20 cellular contexts compared by ENCODE assay signal in the genomic region with DNA sequence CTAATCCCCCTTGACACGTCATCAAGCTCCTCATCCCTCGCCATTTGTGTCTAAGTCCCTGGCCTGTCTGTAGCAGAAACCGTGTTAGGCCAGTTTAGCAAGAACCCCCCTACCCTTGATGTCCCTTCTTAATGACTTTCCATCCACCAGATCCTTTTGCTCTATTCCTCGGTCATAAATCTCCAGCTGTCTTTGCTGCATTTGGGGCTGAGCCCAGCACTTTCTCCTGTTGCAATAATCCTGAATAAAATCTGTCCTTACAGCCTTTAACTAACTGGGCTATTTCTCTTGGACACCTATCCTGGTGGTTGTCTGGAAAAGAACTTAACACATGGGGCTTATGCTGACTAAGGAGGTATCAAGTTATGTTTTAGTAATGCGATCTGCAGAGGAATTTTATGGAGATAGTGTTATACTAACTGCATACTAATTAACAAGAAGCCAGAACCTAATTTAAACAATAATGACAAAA.
A peak's percentile ranks its signal among the peaks of the same experiment; 100 is the strongest.
DNase-seq lines count a peak whose midpoint lies in the region; ATAC-seq and TF ChIP-seq lines count a peak whose summit lies in the region.
"Had no signal": no experiment of that assay in that cellular context is flagged by ENCODE, and none has a peak within 500 bp of the region (broad histone marks: within the 10 kb centered on the region; RNA-seq: fewer than 3 reads in every experiment).

No MANE protein-coding gene starts in this region.

- no peak for TF ChIP-seq POLR2A in sigmoid colon (IDR thresholded peaks at IDR 0.05)

- no peak for TF ChIP-seq RAD21 in SK-N-SH (IDR thresholded peaks at IDR 0.05; ENCODE audit: low read length)

- POLR2A ChIA-PET in SK-N-SH (lab: Yijun Ruan, JAX), result no interaction called here

- TF ChIP-seq EP300 in sigmoid colon (IDR thresholded peaks at IDR 0.05) (no peak), SK-N-SH (IDR thresholded peaks at IDR 0.05; ENCODE audit: borderline replicate concordance in 1 of 2, low read depth in 1 of 2, low read length in 1 of 2) (no peak)

- DNase-seq in ELF-1 (ENCODE audit: low read depth, low spot score), result peak; percentile 18
- DNase-seq in LHCN-M2 (ENCODE audit: low read depth), result peak; percentile 71
- no peak for DNase-seq in right cardiac atrium
- no peak for DNase-seq in sigmoid colon
- no peak for DNase-seq in activated CD4-positive, CD25-positive, alpha-beta regulatory T cell treated with anti-CD3 and anti-CD28 coated beads, Interleukin-2, amount 50 U/mL, for 72 hours
- no peak for DNase-seq in SK-N-SH
- no peak for DNase-seq in activated naive CD8-positive, alpha-beta T cell treated with anti-CD3 and anti-CD28 coated beads, Interleukin-2, amount 50 U/mL, for 24 hours
- DNase-seq: activated CD4-positive, alpha-beta T cell treated with anti-CD3 and anti-CD28 coated beads, Interleukin-2, amount 50 U/mL, for 4 hours; activated naive CD4-positive, alpha-beta T cell; CD4-positive, alpha-beta memory T cell; DMS79 treated with DMSO at 0.1 percent for 48 hours; NCI-H2227 treated with DMSO at 0.1 percent for 48 hours; PC-3; stimulated activated CD4-positive, alpha-beta T cell treated with anti-CD3 and anti-CD28 coated beads, Interleukin-12 subunit alpha, Interleukin-12 subunit beta, amount 100 ng/mL, for 4 hours had no signal

- H3K9ac ChIP-seq in SK-N-SH, result no peak overlapping the region
- H3K9ac ChIP-seq: neural progenitor cell had no signal

- H3K27ac ChIP-seq in right cardiac atrium (ENCODE audit: low read length) (peak overlapping the region; percentile 58), sigmoid colon (peak overlapping the region in 3 of 4 donors; percentile 0 to 51 (median 47)), SK-N-SH (ENCODE audit: low read depth in 2 of 2, low read length in 1 of 2) (no peak overlapping the region)
- H3K27ac ChIP-seq: neural progenitor cell, SK-N-MC had no signal

- H3K9me2 ChIP-seq in SK-N-SH, result no peaks in the 10 kb centered on the region

- no peaks in the 10 kb centered on the region for H3K79me2 ChIP-seq in SK-N-SH (ENCODE audit: insufficient read depth)

- no peaks in the 10 kb centered on the region for H3K36me3 Mint-ChIP-seq in activated naive CD8-positive, alpha-beta T cell treated with anti-CD3 and anti-CD28 coated beads, Interleukin-2, amount 50 U/mL, for 24 hours (ENCODE audit: low read depth)
- H3K36me3 Mint-ChIP-seq: CD4-positive, alpha-beta memory T cell had no signal

- H3K4me2 ChIP-seq in SK-N-SH, result no peak overlapping the region
- H3K4me2 ChIP-seq: neural progenitor cell had no signal

- H3K4me1 ChIP-seq in right cardiac atrium (ENCODE audit: control insufficient read depth, insufficient read depth, low read length), result peaks cover 8% of the 10 kb centered on the region
- H3K4me1 ChIP-seq in sigmoid colon, result peaks cover 0 to 49% (median 40%) of the 10 kb centered on the region in 4 donors
- H3K4me1 ChIP-seq in SK-N-SH (ENCODE audit: control insufficient read depth in 1 of 2, insufficient read depth in 2 of 2, low read depth in 1 of 2, low read length in 1 of 2), result peaks cover 0 to 11% of the 10 kb centered on the region in 2 experiments; a peak in 2 of 4 replicates

- intact Hi-C loops in right cardiac atrium (cut with DNase I), result no loop called here
- intact Hi-C loops in sigmoid colon (cut with DNase I), result no loop called here

- H3K4me3 ChIP-seq in right cardiac atrium (ENCODE audit: low read length) (no peak overlapping the region), sigmoid colon (no peak overlapping the region), SK-N-SH (ENCODE audit: low read depth in 2 of 2, low read length in 1 of 2) (no peak overlapping the region)
- H3K4me3 ChIP-seq: neural progenitor cell, SK-N-MC had no signal

- no peak overlapping the region for H3K27ac Mint-ChIP-seq in activated naive CD8-positive, alpha-beta T cell treated with anti-CD3 and anti-CD28 coated beads, Interleukin-2, amount 50 U/mL, for 24 hours
- H3K27ac Mint-ChIP-seq: CD4-positive, alpha-beta memory T cell; IgD-negative memory B cell; neural progenitor cell; T-helper 2 cell treated with Interferon-gamma antibody and Interleukin-4, amounts not matched to agents 5 μg/mL and 100 μg/mL, for 36 hours had no signal

- no peaks in the 10 kb centered on the region for H3K27me3 Mint-ChIP-seq in activated naive CD8-positive, alpha-beta T cell treated with anti-CD3 and anti-CD28 coated beads, Interleukin-2, amount 50 U/mL, for 24 hours
- H3K27me3 Mint-ChIP-seq: CD4-positive, alpha-beta memory T cell; central memory CD8-positive, alpha-beta T cell; IgD-negative memory B cell had no signal

- TF ChIP-seq CTCF in sigmoid colon (IDR thresholded peaks at IDR 0.05), result no peak
- no peak for TF ChIP-seq CTCF in SK-N-SH (IDR thresholded peaks at IDR 0.05)

- H2AFZ ChIP-seq in SK-N-SH (ENCODE audit: low read depth), result no peak overlapping the region
- H2AFZ ChIP-seq: neural progenitor cell had no signal

- peaks cover 4% of the 10 kb centered on the region for H3K9me3 Mint-ChIP-seq in activated naive CD8-positive, alpha-beta T cell treated with anti-CD3 and anti-CD28 coated beads, Interleukin-2, amount 50 U/mL, for 24 hours
- H3K9me3 Mint-ChIP-seq: IgD-negative memory B cell; neural progenitor cell; T-helper 2 cell treated with Interferon-gamma antibody and Interleukin-4, amounts not matched to agents 5 μg/mL and 100 μg/mL, for 36 hours had no signal

- H3K36me3 ChIP-seq in sigmoid colon, result no peaks in the 10 kb centered on the region
- peaks cover 39 to 57% of the 10 kb centered on the region in 2 experiments for H3K36me3 ChIP-seq in SK-N-SH (replicated peaks in 1 of 2; ENCODE audit: control insufficient read depth in 1 of 2, insufficient read depth in 2 of 2, low read length in 1 of 2)
- H3K36me3 ChIP-seq: neural progenitor cell had no signal

- ATAC-seq in right cardiac atrium (no peak), GM19463 (IDR thresholded peaks at IDR 0.05; ENCODE audit: unreplicated experiment) (no peak)
- ATAC-seq in activated naive CD8-positive, alpha-beta T cell treated with anti-CD3 and anti-CD28 coated beads, Interleukin-2, amount 50 U/mL, for 24 hours, result no peak

- no peaks in the 10 kb centered on the region for H3F3A ChIP-seq in SK-N-SH (replicated peaks; ENCODE audit: insufficient read depth)

- WGBS in right cardiac atrium, result 76% methylated on average over 5 of the region's 5 CpGs
- WGBS in sigmoid colon, 2 donors, result 91 to 93% methylated on average over 5 of the region's 5 CpGs
- WGBS in SK-N-SH (ENCODE audit: low lambda C conversion rate), result 97% methylated on average over 5 of the region's 5 CpGs

- no peak overlapping the region for H3K4me3 Mint-ChIP-seq in activated naive CD8-positive, alpha-beta T cell treated with anti-CD3 and anti-CD28 coated beads, Interleukin-2, amount 50 U/mL, for 24 hours
- H3K4me3 Mint-ChIP-seq: CD4-positive, alpha-beta memory T cell; central memory CD8-positive, alpha-beta T cell; IgD-negative memory B cell; neural progenitor cell; T-helper 2 cell treated with Interferon-gamma antibody and Interleukin-4, amounts not matched to agents 5 μg/mL and 100 μg/mL, for 36 hours had no signal

- no peaks in the 10 kb centered on the region for H3K4me1 Mint-ChIP-seq in activated naive CD8-positive, alpha-beta T cell treated with anti-CD3 and anti-CD28 coated beads, Interleukin-2, amount 50 U/mL, for 24 hours
- H3K4me1 Mint-ChIP-seq: CD4-positive, alpha-beta memory T cell; central memory CD8-positive, alpha-beta T cell had no signal

- H4K20me1 ChIP-seq in SK-N-SH (ENCODE audit: insufficient read depth), result no peaks in the 10 kb centered on the region

- H3K9me3 ChIP-seq in right cardiac atrium (ENCODE audit: control insufficient read depth, low read length) (no peaks in the 10 kb centered on the region), sigmoid colon (no peaks in the 10 kb centered on the region), SK-N-SH (no peaks in the 10 kb centered on the region)

- H3K27me3 ChIP-seq in right cardiac atrium (ENCODE audit: control insufficient read depth, insufficient read depth) (no peaks in the 10 kb centered on the region), sigmoid colon (no peaks in the 10 kb centered on the region), SK-N-SH (ENCODE audit: insufficient read depth) (no peaks in the 10 kb centered on the region)
- H3K27me3 ChIP-seq: neural progenitor cell had no signal

- CTCF ChIA-PET in SK-N-SH (lab: Yijun Ruan, JAX), result interaction anchor here (1.1 to 3.6 kb wide), 2 partner anchors 17 to 71 kb away, joined by 3 to 13 read pairs; no protein-coding TSS in a partner anchor

TF ChIP-seq in SK-N-SH, 30 proteins besides CTCF, POLR2A, EP300 and RAD21 (continues in another document):
- TF ChIP-seq, protein P1, sequence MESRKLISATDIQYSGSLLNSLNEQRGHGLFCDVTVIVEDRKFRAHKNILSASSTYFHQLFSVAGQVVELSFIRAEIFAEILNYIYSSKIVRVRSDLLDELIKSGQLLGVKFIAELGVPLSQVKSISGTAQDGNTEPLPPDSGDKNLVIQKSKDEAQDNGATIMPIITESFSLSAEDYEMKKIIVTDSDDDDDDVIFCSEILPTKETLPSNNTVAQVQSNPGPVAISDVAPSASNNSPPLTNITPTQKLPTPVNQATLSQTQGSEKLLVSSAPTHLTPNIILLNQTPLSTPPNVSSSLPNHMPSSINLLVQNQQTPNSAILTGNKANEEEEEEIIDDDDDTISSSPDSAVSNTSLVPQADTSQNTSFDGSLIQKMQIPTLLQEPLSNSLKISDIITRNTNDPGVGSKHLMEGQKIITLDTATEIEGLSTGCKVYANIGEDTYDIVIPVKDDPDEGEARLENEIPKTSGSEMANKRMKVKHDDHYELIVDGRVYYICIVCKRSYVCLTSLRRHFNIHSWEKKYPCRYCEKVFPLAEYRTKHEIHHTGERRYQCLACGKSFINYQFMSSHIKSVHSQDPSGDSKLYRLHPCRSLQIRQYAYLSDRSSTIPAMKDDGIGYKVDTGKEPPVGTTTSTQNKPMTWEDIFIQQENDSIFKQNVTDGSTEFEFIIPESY (IDR thresholded peaks at IDR 0.05; ENCODE audit: borderline replicate concordance, low read depth), result no peak
- TF ChIP-seq, protein P2, sequence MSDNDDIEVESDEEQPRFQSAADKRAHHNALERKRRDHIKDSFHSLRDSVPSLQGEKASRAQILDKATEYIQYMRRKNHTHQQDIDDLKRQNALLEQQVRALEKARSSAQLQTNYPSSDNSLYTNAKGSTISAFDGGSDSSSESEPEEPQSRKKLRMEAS (IDR thresholded peaks at IDR 0.05; ENCODE audit: low read depth), result no peak
- TF ChIP-seq TEAD4 (IDR thresholded peaks at IDR 0.05; ENCODE audit: borderline replicate concordance, insufficient read depth), result no peak
- TF ChIP-seq, protein P3, sequence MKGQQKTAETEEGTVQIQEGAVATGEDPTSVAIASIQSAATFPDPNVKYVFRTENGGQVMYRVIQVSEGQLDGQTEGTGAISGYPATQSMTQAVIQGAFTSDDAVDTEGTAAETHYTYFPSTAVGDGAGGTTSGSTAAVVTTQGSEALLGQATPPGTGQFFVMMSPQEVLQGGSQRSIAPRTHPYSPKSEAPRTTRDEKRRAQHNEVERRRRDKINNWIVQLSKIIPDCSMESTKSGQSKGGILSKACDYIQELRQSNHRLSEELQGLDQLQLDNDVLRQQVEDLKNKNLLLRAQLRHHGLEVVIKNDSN (IDR thresholded peaks at IDR 0.05; ENCODE audit: borderline replicate concordance, low read depth), result no peak
- no peak for TF ChIP-seq SMC3 (IDR thresholded peaks at IDR 0.05; ENCODE audit: low read depth, low read length)
- no peak for TF ChIP-seq POLR2AphosphoS5 (IDR thresholded peaks at IDR 0.05; ENCODE audit: low read depth, low read length)
- TF ChIP-seq ELF1 (IDR thresholded peaks at IDR 0.05), result no peak

Comparison
In these comparisons a context has a peak if more than half of its experiments do, and no peak if none do; other contexts are left out.
1. DNase-seq: peak in ELF-1 (single experiment) and LHCN-M2 (single experiment); none in right cardiac atrium (0 of 3), sigmoid colon (single experiment), activated CD4-positive, CD25-positive, alpha-beta regulatory T cell treated with anti-CD3 and anti-CD28 coated beads, Interleukin-2, amount 50 U/mL, for 72 hours (single experiment), SK-N-SH (single experiment) and activated naive CD8-positive, alpha-beta T cell treated with anti-CD3 and anti-CD28 coated beads, Interleukin-2, amount 50 U/mL, for 24 hours (single experiment).
2. H3K27ac ChIP-seq: peak in right cardiac atrium (single experiment) and sigmoid colon (3 of 4); none in SK-N-SH (0 of 2).